Comparison of ENCODE assay signal across 11 cellular contexts in genomic region chr14:72714094-72714493, GRCh38.
DNase-seq lines count a peak whose midpoint lies in the region; ATAC-seq, FAIRE-seq and TF ChIP-seq lines count a peak whose summit lies in the region.
"Had no signal": no experiment of that assay in that cellular context is flagged by ENCODE, and none has a peak within 500 bp of the region (broad histone marks: within the 10 kb centered on the region; RNA-seq: fewer than 3 reads in every experiment).

No MANE protein-coding gene starts in this region.

- no peaks in the 10 kb centered on the region for H3K27me3 ChIP-seq in skeletal muscle tissue (ENCODE audit: control insufficient read depth in 3 of 3, insufficient read depth in 3 of 3, low read length in 3 of 3)

- H3K36me3 Mint-ChIP-seq in activated T-helper 1 cell treated with anti-CD3 and anti-CD28 coated beads, Interleukin-12 subunit alpha, Interleukin-12 subunit beta, Interleukin-2, Interleukin-4 antibody, amounts not matched to agents 30 ng/mL and 10 ng/mL and 1 ng/mL, durations not matched to agents 14 hours and 24 hours and 36 hours (ENCODE audit: low read depth) = peaks cover 16% of the 10 kb centered on the region
- H3K36me3 Mint-ChIP-seq in glutamatergic neuron (ENCODE audit: unreplicated experiment) = peaks cover 4% of the 10 kb centered on the region

- peak overlapping the region; percentile 93 for H3K27ac ChIP-seq in skeletal muscle tissue (ENCODE audit: low read depth, low read length)

- intact Hi-C loops in activated T-helper 1 cell treated with anti-CD3 and anti-CD28 coated beads, Interleukin-12 subunit alpha, Interleukin-12 subunit beta, Interleukin-2, Interleukin-4 antibody, amounts not matched to agents 30 ng/mL and 10 ng/mL and 1 ng/mL, durations not matched to agents 14 hours and 24 hours and 36 hours (cut with micrococcal nuclease) = loop anchor here (1.0 to 5.0 kb wide), 3 partner anchors 120 to 195 kb away; partner anchors contain the start of gene DPF3

- H3K9me3 Mint-ChIP-seq in activated T-helper 1 cell treated with anti-CD3 and anti-CD28 coated beads, Interleukin-12 subunit alpha, Interleukin-12 subunit beta, Interleukin-2, Interleukin-4 antibody, amounts not matched to agents 30 ng/mL and 10 ng/mL and 1 ng/mL, durations not matched to agents 14 hours and 24 hours and 36 hours = no peaks in the 10 kb centered on the region
- H3K9me3 Mint-ChIP-seq in glutamatergic neuron (ENCODE audit: unreplicated experiment) = peaks cover 4% of the 10 kb centered on the region
- H3K9me3 Mint-ChIP-seq: dendritic cell treated with granulocyte-macrophage colony-stimulating factor and Interleukin-4, amounts not matched to agents 40 ng/mL and 50 ng/mL, for 4 days had no signal

- H3K9ac ChIP-seq in skeletal muscle tissue (ENCODE audit: low read depth in 1 of 3, low read length in 3 of 3) = peak overlapping the region in 2 of 3 donors; percentile 29 to 81

- peaks cover 0 to 6% (median 2%) of the 10 kb centered on the region in 3 donors for H3K36me3 ChIP-seq in skeletal muscle tissue (ENCODE audit: control insufficient read depth in 3 of 3, insufficient read depth in 3 of 3, low read length in 3 of 3)
- H3K36me3 ChIP-seq: thoracic aorta had no signal

- H3K4me1 Mint-ChIP-seq in activated T-helper 1 cell treated with anti-CD3 and anti-CD28 coated beads, Interleukin-12 subunit alpha, Interleukin-12 subunit beta, Interleukin-2, Interleukin-4 antibody, amounts not matched to agents 30 ng/mL and 10 ng/mL and 1 ng/mL, durations not matched to agents 14 hours and 24 hours and 36 hours (ENCODE audit: low read depth) = peaks cover 37% of the 10 kb centered on the region
- H3K4me1 Mint-ChIP-seq in glutamatergic neuron (ENCODE audit: low read depth, unreplicated experiment) = peaks cover 11% of the 10 kb centered on the region

- peak; percentile 31 for DNase-seq in GM12891 (ENCODE audit: insufficient read length, low spot score)
- peak; percentile 55 for DNase-seq in activated T-helper 1 cell treated with anti-CD3 and anti-CD28 coated beads, Interleukin-12 subunit alpha, Interleukin-12 subunit beta, Interleukin-2, Interleukin-4 antibody, amounts not matched to agents 30 ng/mL and 10 ng/mL and 1 ng/mL, durations not matched to agents 14 hours and 24 hours and 36 hours (ENCODE audit: low spot score)
- DNase-seq in glutamatergic neuron = no peak
- DNase-seq in HK-2 (ENCODE audit: unreplicated experiment) = no peak
- no peak for DNase-seq in hepatic stellate cell (ENCODE audit: low spot score)
- DNase-seq: NCI-H2107 had no signal

- no peak for TF ChIP-seq POLR2A in GM12891 (IDR thresholded peaks at IDR 0.05; ENCODE audit: low read depth, low read length)

- ATAC-seq in HG02798 (IDR thresholded peaks at IDR 0.05; ENCODE audit: poor library complexity, unreplicated experiment) (peak; percentile 64), GM18519 (IDR thresholded peaks at IDR 0.05; ENCODE audit: low FRiP score, unreplicated experiment) (no peak)

- no peak overlapping the region for H3K4me3 ChIP-seq in skeletal muscle tissue (ENCODE audit: low read length in 3 of 3)
- H3K4me3 ChIP-seq: thoracic aorta had no signal

- peak overlapping the region; percentile 36 for H3K27ac Mint-ChIP-seq in activated T-helper 1 cell treated with anti-CD3 and anti-CD28 coated beads, Interleukin-12 subunit alpha, Interleukin-12 subunit beta, Interleukin-2, Interleukin-4 antibody, amounts not matched to agents 30 ng/mL and 10 ng/mL and 1 ng/mL, durations not matched to agents 14 hours and 24 hours and 36 hours
- H3K27ac Mint-ChIP-seq in glutamatergic neuron (ENCODE audit: unreplicated experiment) = no peak overlapping the region
- H3K27ac Mint-ChIP-seq: dendritic cell treated with granulocyte-macrophage colony-stimulating factor and Interleukin-4, amounts not matched to agents 40 ng/mL and 50 ng/mL, for 4 days had no signal

- peak overlapping the region; percentile 40 for H3K4me3 Mint-ChIP-seq in activated T-helper 1 cell treated with anti-CD3 and anti-CD28 coated beads, Interleukin-12 subunit alpha, Interleukin-12 subunit beta, Interleukin-2, Interleukin-4 antibody, amounts not matched to agents 30 ng/mL and 10 ng/mL and 1 ng/mL, durations not matched to agents 14 hours and 24 hours and 36 hours
- H3K4me3 Mint-ChIP-seq in glutamatergic neuron (ENCODE audit: unreplicated experiment) = no peak overlapping the region
- H3K4me3 Mint-ChIP-seq: dendritic cell treated with granulocyte-macrophage colony-stimulating factor and Interleukin-4, amounts not matched to agents 40 ng/mL and 50 ng/mL, for 4 days had no signal

- no peak for TF ChIP-seq CTCF in glutamatergic neuron (IDR thresholded peaks at IDR 0.05; ENCODE audit: partially characterized antibody, unreplicated experiment)

- H3K27me3 Mint-ChIP-seq in activated T-helper 1 cell treated with anti-CD3 and anti-CD28 coated beads, Interleukin-12 subunit alpha, Interleukin-12 subunit beta, Interleukin-2, Interleukin-4 antibody, amounts not matched to agents 30 ng/mL and 10 ng/mL and 1 ng/mL, durations not matched to agents 14 hours and 24 hours and 36 hours (ENCODE audit: insufficient read depth) = no peaks in the 10 kb centered on the region
- H3K27me3 Mint-ChIP-seq in glutamatergic neuron (ENCODE audit: unreplicated experiment) = peaks cover 16% of the 10 kb centered on the region

- no peak for FAIRE-seq in GM12891 (lab: Jason Lieb, UNC)

- no peaks in the 10 kb centered on the region for H3K9me3 ChIP-seq in skeletal muscle tissue (ENCODE audit: control insufficient read depth in 3 of 3, low read length in 3 of 3)
- H3K9me3 ChIP-seq: thoracic aorta had no signal

- peaks cover 23 to 58% (median 48%) of the 10 kb centered on the region in 3 donors for H3K4me1 ChIP-seq in skeletal muscle tissue (ENCODE audit: control insufficient read depth in 3 of 3, insufficient read depth in 3 of 3, low read length in 3 of 3)

TF ChIP-seq in GM12891, 5 proteins besides CTCF, POLR2A, EP300 and RAD21:
- TF ChIP-seq POLR2AphosphoS5 (IDR thresholded peaks at IDR 0.05; ENCODE audit: low read depth, low read length) (no peak), SPI1 (IDR thresholded peaks at IDR 0.05; ENCODE audit: low read depth, low read length) (peak; percentile 35; the same call in 1 of the 2 replicates)

Comparison
In these comparisons a context has a peak if more than half of its experiments do, and no peak if none do; other contexts are left out.
1. DNase-seq: peak in GM12891 (single experiment) and activated T-helper 1 cell treated with anti-CD3 and anti-CD28 coated beads, Interleukin-12 subunit alpha, Interleukin-12 subunit beta, Interleukin-2, Interleukin-4 antibody, amounts not matched to agents 30 ng/mL and 10 ng/mL and 1 ng/mL, durations not matched to agents 14 hours and 24 hours and 36 hours (single experiment); none in glutamatergic neuron (single experiment), HK-2 (single experiment) and hepatic stellate cell (single experiment).